In the genomic region with DNA sequence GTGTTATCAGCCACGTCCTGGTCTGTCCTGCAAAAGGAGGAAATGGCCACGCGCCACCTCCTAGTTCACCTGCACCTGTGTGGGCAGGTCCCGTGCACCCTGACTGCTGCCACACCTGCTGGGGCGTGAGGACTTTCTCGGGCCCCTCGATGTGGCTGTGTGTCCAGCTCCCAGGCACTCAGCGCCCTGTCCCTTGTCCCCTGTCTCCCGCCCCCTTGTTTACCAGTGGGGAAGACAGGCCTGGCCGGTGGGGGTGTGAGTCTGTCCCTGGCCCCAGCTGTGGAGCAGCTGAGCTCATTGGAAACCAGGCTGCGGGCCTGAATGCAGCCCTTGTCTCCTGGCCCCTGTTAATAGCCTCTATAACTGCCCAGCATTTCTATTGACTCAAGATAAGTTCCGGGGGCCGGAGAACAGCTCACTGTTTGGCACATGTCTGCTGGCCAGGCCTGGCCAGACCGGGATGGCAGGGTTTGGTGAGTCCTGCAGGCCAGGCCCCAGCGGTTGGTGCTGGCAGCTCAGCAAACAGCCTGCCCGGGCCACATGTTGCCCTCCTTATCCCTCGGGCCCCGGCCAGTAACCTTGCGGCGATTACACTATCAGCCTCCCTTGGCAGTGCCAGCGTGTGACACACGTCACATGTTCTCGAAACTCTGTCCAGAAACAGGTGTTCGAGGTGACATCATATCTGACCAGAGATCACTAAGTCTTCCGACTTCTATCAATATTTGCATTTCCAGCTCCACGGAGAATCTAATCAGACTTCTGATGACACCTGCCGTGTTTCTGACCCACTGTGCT, we compare ENCODE assay signal across 14 cellular contexts. TPM values are rescaled to one million over a fixed set of nuclear protein-coding genes. Genes with fewer than 3 reads are reported as not detected.
DNase-seq lines count a peak whose midpoint lies in the region; ATAC-seq, FAIRE-seq and TF ChIP-seq lines count a peak whose summit lies in the region.
"Had no signal": no experiment of that assay in that cellular context is flagged by ENCODE, and none has a peak within 500 bp of the region (broad histone marks: within the 10 kb centered on the region; RNA-seq: fewer than 3 reads in every experiment).

No MANE protein-coding gene starts in this region.

- H3K27ac Mint-ChIP-seq in chondrocyte (ENCODE audit: unreplicated experiment): no peak overlapping the region
- H3K27ac Mint-ChIP-seq: activated naive CD8-positive, alpha-beta T cell treated with anti-CD3 and anti-CD28 coated beads for 36 hours; effector memory CD8-positive, alpha-beta T cell had no signal

- no peaks in the 10 kb centered on the region for H3K9me3 Mint-ChIP-seq in chondrocyte (ENCODE audit: low read depth)
- H3K9me3 Mint-ChIP-seq: activated naive CD8-positive, alpha-beta T cell treated with anti-CD3 and anti-CD28 coated beads for 36 hours had no signal

- ATAC-seq in HepG2 (peak; percentile 74), GM21825 (IDR thresholded peaks at IDR 0.05; ENCODE audit: unreplicated experiment) (no peak)
- ATAC-seq: effector memory CD8-positive, alpha-beta T cell had no signal

- no peak for TF ChIP-seq POLR2A in HepG2 (IDR thresholded peaks at IDR 0.05; ENCODE audit: insufficient read depth in 1 of 2, low read depth in 2 of 2, low read length in 2 of 2)
- TF ChIP-seq POLR2A in erythroblast (IDR thresholded peaks at IDR 0.05; ENCODE audit: low read length): no peak

- intact Hi-C loops in HepG2 (cut with micrococcal nuclease; ENCODE audit: unreplicated experiment): loop anchor here (2.0 kb wide), 1 partner anchor 31 kb away; no protein-coding TSS in a partner anchor

- TF ChIP-seq EP300 in HepG2 (IDR thresholded peaks at IDR 0.05; ENCODE audit: low read depth in 2 of 2, low read length in 2 of 2) (no peak; a peak in 1 of 4 replicates), HepG2 (CRISPR knock-in tag; IDR thresholded peaks at IDR 0.05; ENCODE audit: borderline replicate concordance) (peak; percentile 70)

- CTCF ChIA-PET in HepG2 (lab: Yijun Ruan, JAX; ENCODE audit: low intra/inter-chr PET ratio, low total read pairs): no interaction called here

- in situ Hi-C loops in G401 (cut with HindIII; ENCODE audit: low sequenced_read_pairs) (no loop called here), HepG2 (cut with HindIII; ENCODE audit: extremely low pct_ligation_motif_present, low pct_unique_long_range_greater_than_20kb) (no loop called here), brain microvascular endothelial cell (cut with HindIII; ENCODE audit: low pct_ligation_motif_present, low sequenced_read_pairs) (no loop called here)

- H3K4me3 Mint-ChIP-seq in chondrocyte (ENCODE audit: unreplicated experiment): no peak overlapping the region
- H3K4me3 Mint-ChIP-seq: activated naive CD8-positive, alpha-beta T cell treated with anti-CD3 and anti-CD28 coated beads for 36 hours; effector memory CD8-positive, alpha-beta T cell had no signal

- H3K4me1 Mint-ChIP-seq in chondrocyte (ENCODE audit: low read depth): no peaks in the 10 kb centered on the region

- POLR2A ChIA-PET in HepG2 (lab: Yijun Ruan, JAX): interaction anchor here (0.7 to 2.9 kb wide), 9 partner anchors 9 to 390 kb away, joined by 3 to 17 read pairs (median 4); no protein-coding TSS in a partner anchor

- no peaks in the 10 kb centered on the region for H4K20me1 ChIP-seq in HepG2 (ENCODE audit: insufficient read depth, low read length)

- H3K27ac ChIP-seq in HepG2 (ENCODE audit: extremely low read length, insufficient read depth, low read length) (peak overlapping the region; percentile 39), rectal smooth muscle tissue (ENCODE audit: low read depth, low read length) (peak overlapping the region; percentile 38), brain microvascular endothelial cell (no peak overlapping the region)
- H3K27ac ChIP-seq: SJCRH30 had no signal

- H3K4me2 ChIP-seq in HepG2 (ENCODE audit: low read depth, low read length): peak overlapping the region; percentile 71

- H3K79me2 ChIP-seq in HepG2 (ENCODE audit: insufficient read depth, low read length): no peaks in the 10 kb centered on the region

- H3K36me3 ChIP-seq in HepG2 (replicated peaks in 1 of 2; ENCODE audit: control insufficient read depth in 1 of 2, insufficient read depth in 2 of 2, low read length in 2 of 2): no peaks in the 10 kb centered on the region
- H3K36me3 ChIP-seq in rectal smooth muscle tissue (ENCODE audit: control insufficient read depth, insufficient read depth, low read length): no peaks in the 10 kb centered on the region
- H3K36me3 ChIP-seq in brain microvascular endothelial cell (replicated peaks): no peaks in the 10 kb centered on the region
- H3K36me3 ChIP-seq: SJCRH30 had no signal

- BruUV-seq in HepG2 (replicated peaks; lab: Mats Ljungman, UMichigan): no TSS peak

- TF ChIP-seq CTCF in chondrocyte (IDR thresholded peaks at IDR 0.05) (no peak), HepG2 (CRISPR knock-in tag; IDR thresholded peaks at IDR 0.05) (peak; percentile 24; the same call in 1 of the 2 replicates), brain microvascular endothelial cell (IDR thresholded peaks at IDR 0.05; ENCODE audit: low read depth, low read length, missing control alignments) (no peak)

- peak; percentile 66 for FAIRE-seq in HepG2 (lab: Jason Lieb, UNC)
- FAIRE-seq: G401.6 had no signal

- no peak overlapping the region for H2AFZ ChIP-seq in HepG2 (ENCODE audit: low read length)

- H3K27me3 ChIP-seq in HepG2 (ENCODE audit: control insufficient read depth in 1 of 2, insufficient read depth in 2 of 2, low read length in 2 of 2): peaks cover 0 to 34% of the 10 kb centered on the region in 2 experiments
- peaks cover 3% of the 10 kb centered on the region for H3K27me3 ChIP-seq in rectal smooth muscle tissue (ENCODE audit: control insufficient read depth, insufficient read depth, low read length)
- no peaks in the 10 kb centered on the region for H3K27me3 ChIP-seq in brain microvascular endothelial cell (replicated peaks)
- H3K27me3 ChIP-seq: SJCRH30 had no signal

- no peaks in the 10 kb centered on the region for H3K9me3 ChIP-seq in HepG2 (ENCODE audit: low read length)
- H3K9me3 ChIP-seq: SJCRH30 had no signal

- H3K4me3 ChIP-seq in HepG2 (replicated peaks in 1 of 3; ENCODE audit: insufficient read depth in 1 of 3, low read depth in 2 of 3, low read length in 3 of 3): peak overlapping the region in 2 of 3 experiments; percentile 10 to 57; a peak in 4 of 6 replicates
- H3K4me3 ChIP-seq in rectal smooth muscle tissue (ENCODE audit: low read length): no peak overlapping the region
- H3K4me3 ChIP-seq in brain microvascular endothelial cell (ENCODE audit: low read depth, low read length): no peak overlapping the region
- H3K4me3 ChIP-seq: SJCRH30 had no signal

- peak overlapping the region; percentile 52 for H3K9ac ChIP-seq in HepG2 (ENCODE audit: insufficient read depth, low read depth, low read length)
- no peak overlapping the region for H3K9ac ChIP-seq in rectal smooth muscle tissue (ENCODE audit: low read length)

- H3K27me3 Mint-ChIP-seq in chondrocyte (ENCODE audit: low read depth): peaks cover 16% of the 10 kb centered on the region
- H3K27me3 Mint-ChIP-seq: activated naive CD8-positive, alpha-beta T cell treated with anti-CD3 and anti-CD28 coated beads for 36 hours had no signal

- WGBS in HepG2 (ENCODE audit: low lambda C conversion rate): 2% methylated on average over 12 of the region's 27 CpGs

- no peak for TF ChIP-seq RAD21 in HepG2 (CRISPR knock-in tag; IDR thresholded peaks at IDR 0.05)

- no peaks in the 10 kb centered on the region for H3K36me3 Mint-ChIP-seq in chondrocyte (ENCODE audit: low read depth)
- H3K36me3 Mint-ChIP-seq: activated naive CD8-positive, alpha-beta T cell treated with anti-CD3 and anti-CD28 coated beads for 36 hours had no signal

- peak; percentile 29 for DNase-seq in G401 (ENCODE audit: low spot score)
- DNase-seq in chondrocyte (ENCODE audit: low spot score): peak; percentile 89
- peak; percentile 90 for DNase-seq in HepG2 (ENCODE audit: low spot score)
- no peak for DNase-seq in erythroblast (lab: John Stamatoyannopoulos, UW)
- no peak for DNase-seq in brain microvascular endothelial cell
- DNase-seq in ecto neural progenitor cell (ENCODE audit: low spot score): no peak
- DNase-seq: activated naive CD8-positive, alpha-beta T cell treated with anti-CD3 and anti-CD28 coated beads for 36 hours; effector memory CD8-positive, alpha-beta T cell; NCI-H510A; SJCRH30 had no signal

- H3K4me1 ChIP-seq in HepG2 (ENCODE audit: insufficient read depth, low read length) (peaks cover 51% of the 10 kb centered on the region), rectal smooth muscle tissue (ENCODE audit: control insufficient read depth, insufficient read depth, low read length) (no peaks in the 10 kb centered on the region)
- H3K4me1 ChIP-seq: SJCRH30 had no signal

TF ChIP-seq in HepG2, 621 proteins besides CTCF, POLR2A, EP300 and RAD21 (continues in another document):
- TF ChIP-seq NRL (CRISPR knock-in tag; IDR thresholded peaks at IDR 0.05; ENCODE audit: borderline replicate concordance) (no peak), ZNF225 (CRISPR knock-in tag; IDR thresholded peaks at IDR 0.05) (no peak), POLR2AphosphoS2 (IDR thresholded peaks at IDR 0.05; ENCODE audit: low read depth, low read length) (no peak), ZNF7 (CRISPR knock-in tag; IDR thresholded peaks at IDR 0.05) (no peak)

RNA-seq across cellular contexts. Expression of a gene that starts 52.1 kb away (rescaled TPM):
- not detected in 2 replicates for total RNA-seq in G401 (2014; rRNA removed; shearing (Covaris generic))
- total RNA-seq in chondrocyte (not detected in 3 replicates), HepG2 (2016; rRNA removed; fragmentation: Illumina TruSeq; extraction: Trizol) (not detected in 2 replicates)
- total RNA-seq in HepG2 (2016; cell fraction: cytosol; rRNA removed; fragmentation: Illumina TruSeq; extraction: Trizol; ENCODE audit: low read depth): not detected in 2 replicates
- not detected in 2 replicates for total RNA-seq in HepG2 (2016; cell fraction: insoluble cytoplasmic fraction; rRNA removed; fragmentation: Illumina TruSeq; extraction: Trizol)
- total RNA-seq in HepG2 (2016; cell fraction: membrane; rRNA removed; fragmentation: Illumina TruSeq; extraction: Trizol): not detected in 2 replicates
- not detected in 2 replicates for total RNA-seq in HepG2 (2016; cell fraction: nucleus; rRNA removed; fragmentation: Illumina TruSeq; extraction: Trizol)
- polyA plus RNA-seq in HepG2 (2011; rRNA removed): not detected in 2 replicates
- polyA plus RNA-seq in HepG2 (2011; cell fraction: cytosol; rRNA removed): not detected in 2 replicates
- polyA plus RNA-seq in HepG2 (2011; cell fraction: nucleus; rRNA removed): not detected in 2 replicates
- polyA plus RNA-seq in HepG2 (2012): not detected in 2 replicates
- not detected in 2 replicates for polyA plus RNA-seq in HepG2 (2016; cell fraction: cytosol; fragmentation: Illumina TruSeq; extraction: Trizol; ENCODE audit: low read depth)
- not detected in 2 replicates for polyA plus RNA-seq in HepG2 (2016; cell fraction: insoluble cytoplasmic fraction; fragmentation: Illumina TruSeq; extraction: Trizol; ENCODE audit: low read depth)
- not detected in 2 replicates for polyA plus RNA-seq in HepG2 (2016; cell fraction: membrane; fragmentation: Illumina TruSeq; extraction: Trizol; ENCODE audit: low read depth)
- not detected in 2 replicates for polyA plus RNA-seq in HepG2 (2016; cell fraction: nucleus; fragmentation: Illumina TruSeq; extraction: Trizol; ENCODE audit: insufficient read depth, low read depth)
- polyA minus RNA-seq in HepG2 (2011; rRNA and poly(A)+ RNA removed; ENCODE audit: low replicate concordance): not detected in 2 replicates
- polyA minus RNA-seq in HepG2 (2011; cell fraction: cytosol; rRNA and poly(A)+ RNA removed): not detected in 2 replicates
- not detected in 2 replicates for polyA minus RNA-seq in HepG2 (2011; cell fraction: nucleus; rRNA and poly(A)+ RNA removed)
- total RNA-seq: activated naive CD8-positive, alpha-beta T cell treated with anti-CD3 and anti-CD28 coated beads for 36 hours; M059J; SJCRH30 had no signal

Comparison
In these comparisons a context has a peak if more than half of its experiments do, and no peak if none do; other contexts are left out.
1. DNase-seq: peak in G401 (single experiment), chondrocyte (single experiment) and HepG2 (single experiment); none in erythroblast (0 of 2), brain microvascular endothelial cell (single experiment) and ecto neural progenitor cell (single experiment).
2. H3K4me3 ChIP-seq: peak in HepG2 (2 of 3); none in rectal smooth muscle tissue (single experiment) and brain microvascular endothelial cell (single experiment).